Comparison of ENCODE assay signal across 1 cellular context in genomic region chr19:277581-278165, GRCh38.
TF ChIP-seq lines count a peak whose summit lies in the region.

No MANE protein-coding gene starts in this region.

TF ChIP-seq in WTC11, 78 proteins besides CTCF, POLR2A, EP300 and RAD21 (continued from another document):
- peak; percentile 78 for TF ChIP-seq ARID4B (CRISPR knock-in tag; IDR thresholded peaks at IDR 0.05; ENCODE audit: borderline replicate concordance)
- TF ChIP-seq ZNF138 (CRISPR knock-in tag; conservative IDR thresholded peaks at IDR 0.05) = no peak
- no peak for TF ChIP-seq KAT7 (CRISPR knock-in tag; IDR thresholded peaks at IDR 0.05; ENCODE audit: borderline replicate concordance)
- no peak for TF ChIP-seq ESRRA (CRISPR knock-in tag; IDR thresholded peaks at IDR 0.05; ENCODE audit: borderline replicate concordance)
TF ChIP-seq in WTC11: peak in this region for 10.
